In the genomic region with DNA sequence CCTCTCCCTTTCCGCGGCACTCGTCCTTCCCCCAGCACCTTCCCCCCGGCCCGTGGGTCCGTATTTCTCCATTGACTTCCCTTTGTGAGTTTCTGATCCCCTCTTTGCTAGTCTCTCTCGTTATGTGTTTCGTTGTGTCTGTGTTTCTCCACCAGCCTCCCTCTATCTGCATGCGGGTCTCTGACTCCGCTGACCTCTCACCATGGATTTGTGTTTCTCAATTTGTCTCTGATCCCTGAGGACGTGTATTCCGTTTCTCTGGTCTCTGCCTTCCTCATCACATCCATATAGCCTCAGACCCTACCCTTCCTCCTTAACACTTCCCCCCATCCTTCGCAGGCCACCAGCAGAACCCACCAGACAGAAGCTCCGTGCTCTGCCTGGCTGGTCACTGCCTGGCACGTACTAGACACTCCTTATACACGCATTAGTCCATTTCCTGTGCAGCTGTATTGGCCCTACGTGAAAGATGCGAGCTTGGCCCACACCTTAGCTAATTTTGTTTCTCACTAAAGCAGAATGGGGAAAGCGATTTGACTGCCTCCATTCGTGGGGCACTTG, we compare ENCODE assay signal across 8 cellular contexts. TPM values are rescaled to one million over a fixed set of nuclear protein-coding genes. Genes with fewer than 3 reads are reported as not detected.
A peak's percentile ranks its signal among the peaks of the same experiment; 100 is the strongest.
DNase-seq lines count a peak whose midpoint lies in the region; ATAC-seq lines count a peak whose summit lies in the region.

No MANE protein-coding gene starts in this region.

- no peaks in the 10 kb centered on the region for H3K36me3 ChIP-seq in endocrine pancreas (ENCODE audit: control insufficient read depth, insufficient read depth, low read length)
- H3K36me3 ChIP-seq in naive thymus-derived CD4-positive, alpha-beta T cell (ENCODE audit: control insufficient read depth in 2 of 3, insufficient read depth in 3 of 3, low read length in 3 of 3) = peaks cover 0 to 36% (median 4%) of the 10 kb centered on the region in 3 experiments

- H3K4me1 Mint-ChIP-seq in activated CD8-positive, alpha-beta memory T cell treated with anti-CD3 and anti-CD28 coated beads, Interleukin-2, amount 10 ng/mL, durations not matched to agents 7 days and 5 days = peaks cover 33% of the 10 kb centered on the region
- peaks cover 28 to 50% (median 33%) of the 10 kb centered on the region in 7 donors for H3K4me1 Mint-ChIP-seq in naive thymus-derived CD4-positive, alpha-beta T cell

- H3K4me3 ChIP-seq in endocrine pancreas (ENCODE audit: control insufficient read depth, insufficient read depth, low read length) = peak overlapping the region; percentile 58
- H3K4me3 ChIP-seq in naive thymus-derived CD4-positive, alpha-beta T cell (ENCODE audit: low read length) = peak overlapping the region; percentile 84

- H3K27me3 ChIP-seq in endocrine pancreas (ENCODE audit: control insufficient read depth, insufficient read depth, low read length) = no peaks in the 10 kb centered on the region
- no peaks in the 10 kb centered on the region for H3K27me3 ChIP-seq in naive thymus-derived CD4-positive, alpha-beta T cell (ENCODE audit: control insufficient read depth in 2 of 2, insufficient read depth in 2 of 2, low read length in 2 of 2)

- no peaks in the 10 kb centered on the region for H3K9me3 Mint-ChIP-seq in activated CD8-positive, alpha-beta memory T cell treated with anti-CD3 and anti-CD28 coated beads, Interleukin-2, amount 10 ng/mL, durations not matched to agents 7 days and 5 days (ENCODE audit: low read depth)
- H3K9me3 Mint-ChIP-seq in naive thymus-derived CD4-positive, alpha-beta T cell = peaks cover 0 to 2% (median 0%) of the 10 kb centered on the region in 11 donors

- ATAC-seq in activated CD8-positive, alpha-beta memory T cell treated with anti-CD3 and anti-CD28 coated beads, Interleukin-2, amount 10 ng/mL, durations not matched to agents 7 days and 5 days = no peak
- no peak for ATAC-seq in naive thymus-derived CD4-positive, alpha-beta T cell
- ATAC-seq in HG02763 (IDR thresholded peaks at IDR 0.05; ENCODE audit: unreplicated experiment) (no peak), HG02884 (IDR thresholded peaks at IDR 0.05; ENCODE audit: unreplicated experiment) (no peak)

- H3K27me3 Mint-ChIP-seq in activated CD8-positive, alpha-beta memory T cell treated with anti-CD3 and anti-CD28 coated beads, Interleukin-2, amount 10 ng/mL, durations not matched to agents 7 days and 5 days = no peaks in the 10 kb centered on the region
- no peaks in the 10 kb centered on the region for H3K27me3 Mint-ChIP-seq in naive thymus-derived CD4-positive, alpha-beta T cell

- peak overlapping the region; percentile 20 for H3K9ac ChIP-seq in endocrine pancreas (ENCODE audit: control insufficient read depth, insufficient read depth, low read length)

- intact Hi-C loops in naive thymus-derived CD4-positive, alpha-beta T cell (cut with micrococcal nuclease) = loop anchor here (1.0 to 10.0 kb wide), 3 partner anchors 8 to 554 kb away; partner anchors contain the start of genes TMED9 (in 2 of the 2), FAM193B (in 1 of the 2) and NHP2 (in 1 of the 2)

- peaks cover 16% of the 10 kb centered on the region for H3K36me3 Mint-ChIP-seq in activated CD8-positive, alpha-beta memory T cell treated with anti-CD3 and anti-CD28 coated beads, Interleukin-2, amount 10 ng/mL, durations not matched to agents 7 days and 5 days
- peaks cover 7 to 16% (median 8%) of the 10 kb centered on the region in 5 donors for H3K36me3 Mint-ChIP-seq in naive thymus-derived CD4-positive, alpha-beta T cell

- H3K4me1 ChIP-seq in endocrine pancreas (ENCODE audit: control insufficient read depth, insufficient read depth, low read length) = no peaks in the 10 kb centered on the region
- H3K4me1 ChIP-seq in naive thymus-derived CD4-positive, alpha-beta T cell (ENCODE audit: control insufficient read depth in 2 of 2, insufficient read depth in 2 of 2, low read length in 2 of 2) = peaks cover 4 to 12% of the 10 kb centered on the region in 2 donors

- CTCF ChIA-PET in activated CD8-positive, alpha-beta memory T cell treated with anti-CD3 and anti-CD28 coated beads, Interleukin-2, amount 10 ng/mL, durations not matched to agents 7 days and 5 days (lab: Charles Lee) = interaction anchor here (0.7 to 0.9 kb wide), 2 partner anchors 9 to 103 kb away, joined by 3 to 4 read pairs; partner anchors contain the start of genes PDLIM7 and TMED9
- CTCF ChIA-PET in naive thymus-derived CD4-positive, alpha-beta T cell (lab: Charles Lee) = interaction anchor here (1.0 kb wide), 1 partner anchor 8 kb away, joined by 6 read pairs; the partner anchor contains the start of gene TMED9

- H3K27ac Mint-ChIP-seq in activated CD8-positive, alpha-beta memory T cell treated with anti-CD3 and anti-CD28 coated beads, Interleukin-2, amount 10 ng/mL, durations not matched to agents 7 days and 5 days = peak overlapping the region; percentile 83
- H3K27ac Mint-ChIP-seq in naive thymus-derived CD4-positive, alpha-beta T cell = peak overlapping the region; percentile 86 to 96 (median 90)

- H3K27ac ChIP-seq in naive thymus-derived CD4-positive, alpha-beta T cell (ENCODE audit: low read depth, low read length) = peak overlapping the region; percentile 78

- DNase-seq in activated CD8-positive, alpha-beta memory T cell treated with anti-CD3 and anti-CD28 coated beads, Interleukin-2, amount 10 ng/mL, durations not matched to agents 7 days and 5 days = peak; percentile 43
- no peak for DNase-seq in activated CD8-positive, alpha-beta memory T cell treated with anti-CD3 and anti-CD28 coated beads, Interleukin-2, amount 50 U/mL, for 4 hours
- peak; percentile 68 for DNase-seq in RKO (ENCODE audit: low spot score)
- peak in 1 of 9 donors; percentile 13 for DNase-seq in naive thymus-derived CD4-positive, alpha-beta T cell
- DNase-seq in NCI-H2171 treated with DMSO at 0.1 percent for 48 hours (lab: John Stamatoyannopoulos, UW) = no peak

- no peaks in the 10 kb centered on the region for H3K9me3 ChIP-seq in endocrine pancreas (ENCODE audit: control insufficient read depth, low read length)
- no peaks in the 10 kb centered on the region for H3K9me3 ChIP-seq in naive thymus-derived CD4-positive, alpha-beta T cell (ENCODE audit: control insufficient read depth in 2 of 3, low read length in 3 of 3)

- POLR2A ChIA-PET in naive thymus-derived CD4-positive, alpha-beta T cell (lab: Charles Lee) = interaction anchor here (1.7 to 3.0 kb wide), 2 partner anchors 9 to 47 kb away, joined by 7 to 12 read pairs; partner anchors contain the start of gene TMED9

- peak overlapping the region; percentile 88 for H3K4me3 Mint-ChIP-seq in activated CD8-positive, alpha-beta memory T cell treated with anti-CD3 and anti-CD28 coated beads, Interleukin-2, amount 10 ng/mL, durations not matched to agents 7 days and 5 days
- peak overlapping the region; percentile 88 to 99 (median 96) for H3K4me3 Mint-ChIP-seq in naive thymus-derived CD4-positive, alpha-beta T cell

RNA-seq across cellular contexts. Expression of gene B4GALT7, which starts 0.6 kb away (rescaled TPM):
- total RNA-seq in activated CD8-positive, alpha-beta memory T cell treated with anti-CD3 and anti-CD28 coated beads, Interleukin-2, amount 10 ng/mL, durations not matched to agents 7 days and 5 days = 10 to 100 TPM; 16.8 to 17.2 TPM
- 10 to 100 TPM; 25.4 to 42.2 (median 32.1) TPM for total RNA-seq in naive thymus-derived CD4-positive, alpha-beta T cell
- 10 to 100 TPM; 18.8 to 24.9 TPM for polyA plus RNA-seq in naive thymus-derived CD4-positive, alpha-beta T cell

RNA-seq across cellular contexts. Expression of gene TMED9, which starts 8.5 kb away (rescaled TPM):
- total RNA-seq in activated CD8-positive, alpha-beta memory T cell treated with anti-CD3 and anti-CD28 coated beads, Interleukin-2, amount 10 ng/mL, durations not matched to agents 7 days and 5 days = 100 to 1,000 TPM in 1 of 2 experiments, 10 to 100 TPM in 1; 99.9 to 111 TPM
- 100 to 1,000 TPM in 1 of 5 experiments, 10 to 100 TPM in 4; 50.5 to 144 (median 67.5) TPM for total RNA-seq in naive thymus-derived CD4-positive, alpha-beta T cell
- polyA plus RNA-seq in naive thymus-derived CD4-positive, alpha-beta T cell = 100 to 1,000 TPM in 1 of 2 donors, 10 to 100 TPM in 1; 99.7 to 103 TPM

RNA-seq across cellular contexts. Expression of gene FAM193B, which starts 46.2 kb away (rescaled TPM):
- total RNA-seq in activated CD8-positive, alpha-beta memory T cell treated with anti-CD3 and anti-CD28 coated beads, Interleukin-2, amount 10 ng/mL, durations not matched to agents 7 days and 5 days = 100 to 1,000 TPM in 1 of 2 experiments, 10 to 100 TPM in 1; 77.5 to 116 TPM
- 100 to 1,000 TPM; 102 to 275 (median 175) TPM for total RNA-seq in naive thymus-derived CD4-positive, alpha-beta T cell
- 1 to 10 TPM; 4.1 TPM for polyA plus RNA-seq in naive thymus-derived CD4-positive, alpha-beta T cell

Comparison
In these comparisons a context has a peak if more than half of its experiments do, and no peak if none do; other contexts are left out.
1. DNase-seq: peak in activated CD8-positive, alpha-beta memory T cell treated with anti-CD3 and anti-CD28 coated beads, Interleukin-2, amount 10 ng/mL, durations not matched to agents 7 days and 5 days (single experiment) and RKO (single experiment); none in activated CD8-positive, alpha-beta memory T cell treated with anti-CD3 and anti-CD28 coated beads, Interleukin-2, amount 50 U/mL, for 4 hours (single experiment) and NCI-H2171 treated with DMSO at 0.1 percent for 48 hours (single experiment).